In genomic region chr12:102095677-102096263, GRCh38 we compare ENCODE assay signal across 8 cellular contexts. TPM values are rescaled to one million over a fixed set of nuclear protein-coding genes. Genes with fewer than 3 reads are reported as not detected.
DNase-seq lines count a peak whose midpoint lies in the region; ATAC-seq and TF ChIP-seq lines count a peak whose summit lies in the region.

No MANE protein-coding gene starts in this region.

- H3K4me3 ChIP-seq in astrocyte of the cerebellum (ENCODE audit: low read depth, low read length): no peak overlapping the region

- peak; percentile 36 for TF ChIP-seq CTCF in CD14-positive monocyte (IDR thresholded peaks at IDR 0.05)
- TF ChIP-seq CTCF in astrocyte of the cerebellum (IDR thresholded peaks at IDR 0.05; ENCODE audit: low read depth, low read length, missing control alignments): peak; percentile 54

- intact Hi-C loops in CD14-positive monocyte (cut with micrococcal nuclease): no loop called here

- no peak for DNase-seq in CD14-positive monocyte (ENCODE audit: low spot score)
- DNase-seq in NCI-H1694 (lab: John Stamatoyannopoulos, UW): peak; percentile 43
- peak; percentile 16 for DNase-seq in astrocyte of the cerebellum (ENCODE audit: low read depth)
- peak; percentile 14 for DNase-seq in medulla oblongata (ENCODE audit: extremely low spot score)
- DNase-seq in DMS79 (lab: John Stamatoyannopoulos, UW): no peak
- no peak for DNase-seq in activated effector memory CD4-positive, alpha-beta T cell treated with Interleukin-2 at 50 U/mL for 16 hours
- no peak for DNase-seq in GDM1 (lab: John Stamatoyannopoulos, UW)

- in situ Hi-C loops in astrocyte of the cerebellum (cut with HindIII; ENCODE audit: low sequenced_read_pairs): no loop called here

- H3K27ac Mint-ChIP-seq in CD14-positive monocyte: no peak overlapping the region

- no peaks in the 10 kb centered on the region for H3K4me1 Mint-ChIP-seq in CD14-positive monocyte

- no peaks in the 10 kb centered on the region for H3K27me3 Mint-ChIP-seq in CD14-positive monocyte (ENCODE audit: low read depth in 3 of 3)

- no peak overlapping the region for H3K4me3 Mint-ChIP-seq in CD14-positive monocyte

- H3K36me3 Mint-ChIP-seq in CD14-positive monocyte: peaks cover 31 to 41% of the 10 kb centered on the region in 2 donors

- H3K9me3 Mint-ChIP-seq in CD14-positive monocyte: no peaks in the 10 kb centered on the region

- peak; percentile 60 for ATAC-seq in GM18858 (IDR thresholded peaks at IDR 0.05; ENCODE audit: unreplicated experiment)

RNA-seq across cellular contexts. Expression of gene NUP37, which starts 24.1 kb away (rescaled TPM):
- 10 to 100 TPM; 20.9 to 23.0 TPM for polyA plus RNA-seq in CD14-positive monocyte

RNA-seq across cellular contexts. Expression of gene PARPBP, which starts 24.2 kb away (rescaled TPM):
- 1 to 10 TPM; 1.6 to 1.8 TPM for polyA plus RNA-seq in CD14-positive monocyte

RNA-seq across cellular contexts. Expression of gene WASHC3, which starts 34.0 kb away (rescaled TPM):
- 10 to 100 TPM; 66.2 to 75.8 TPM for polyA plus RNA-seq in CD14-positive monocyte

Comparison
In these comparisons a context has a peak if more than half of its experiments do, and no peak if none do; other contexts are left out.
1. DNase-seq: peak in NCI-H1694 (single experiment), astrocyte of the cerebellum (single experiment) and medulla oblongata (single experiment); none in CD14-positive monocyte (single experiment), DMS79 (single experiment), activated effector memory CD4-positive, alpha-beta T cell treated with Interleukin-2 at 50 U/mL for 16 hours (single experiment) and GDM1 (single experiment).